Comparison of ENCODE assay signal across 22 cellular contexts in the genomic region with DNA sequence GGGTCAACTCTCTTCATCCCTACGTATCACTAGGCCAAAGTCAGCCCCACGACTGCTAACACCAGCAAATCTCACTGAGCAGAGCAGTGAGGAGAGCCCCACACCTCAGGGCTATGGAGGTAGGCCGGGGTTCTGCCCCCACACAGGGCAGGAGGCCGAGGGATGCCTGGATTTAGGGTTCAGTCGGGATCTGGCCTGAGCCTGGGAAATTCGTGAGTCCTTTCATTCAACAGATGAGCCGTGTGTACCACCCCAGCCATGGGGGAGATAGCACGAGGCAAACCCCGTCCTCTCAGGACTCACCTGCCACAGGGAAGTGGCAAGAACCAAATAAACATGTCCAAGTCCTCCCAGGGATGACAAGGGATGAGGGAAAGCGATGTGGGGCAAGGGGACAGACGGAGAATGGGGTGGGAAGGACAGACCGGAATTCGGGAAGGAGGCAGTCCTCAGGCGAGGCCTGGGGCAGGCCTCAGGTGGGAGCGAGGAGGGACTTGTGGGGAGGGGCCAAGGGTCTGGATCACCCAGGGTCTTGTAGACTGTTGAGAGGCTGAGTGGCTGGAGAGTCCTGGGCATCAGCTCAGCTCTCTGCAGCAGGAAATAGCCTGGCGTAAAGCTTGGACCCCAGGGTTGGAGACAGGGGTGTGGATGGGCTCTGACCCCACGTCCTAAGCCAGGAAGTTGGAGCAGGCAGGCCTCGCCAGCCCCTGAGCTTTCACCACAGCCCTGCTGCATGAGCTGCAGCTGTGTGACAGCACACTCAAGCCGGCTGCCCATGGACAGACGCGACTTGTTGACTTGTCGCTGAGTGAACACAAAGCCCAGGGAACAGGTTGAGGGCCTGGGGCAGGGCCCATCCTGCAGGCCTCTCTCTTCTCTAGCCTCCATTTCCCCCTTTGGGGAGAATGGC. TPM values are rescaled to one million over a fixed set of nuclear protein-coding genes. Genes with fewer than 3 reads are reported as not detected.
A peak's percentile ranks its signal among the peaks of the same experiment; 100 is the strongest.
DNase-seq lines count a peak whose midpoint lies in the region; ATAC-seq, FAIRE-seq and TF ChIP-seq lines count a peak whose summit lies in the region.
"Had no signal": no experiment of that assay in that cellular context is flagged by ENCODE, and none has a peak within 500 bp of the region (broad histone marks: within the 10 kb centered on the region; RNA-seq: fewer than 3 reads in every experiment).

No MANE protein-coding gene starts in this region.

- no peaks in the 10 kb centered on the region for H3K27me3 ChIP-seq in H9 (ENCODE audit: insufficient read depth, low read length)
- H3K27me3 ChIP-seq in IMR-90 (ENCODE audit: control insufficient read depth, insufficient read depth, low read length), result no peaks in the 10 kb centered on the region
- H3K27me3 ChIP-seq in esophagus squamous epithelium, result no peaks in the 10 kb centered on the region
- H3K27me3 ChIP-seq: BE2C, MG63, SJSA1 had no signal

- no peak overlapping the region for H3K27ac ChIP-seq in H9 (ENCODE audit: insufficient read length, low read depth, low read length)
- no peak overlapping the region for H3K27ac ChIP-seq in IMR-90 (ENCODE audit: insufficient read depth, low read length)
- H3K27ac ChIP-seq in esophagus squamous epithelium, result peak overlapping the region in 3 of 4 donors; percentile 65 to 84 (median 84)
- H3K27ac ChIP-seq: GM23248, HL-60, KMS-11, SJSA1 had no signal

- H3K14ac ChIP-seq in H9 (ENCODE audit: insufficient read depth, low read length), result no peak overlapping the region
- H3K14ac ChIP-seq in IMR-90 (replicated peaks; ENCODE audit: low read depth, low read length), result no peak overlapping the region

- H3K9me3 ChIP-seq in H9 (ENCODE audit: control insufficient read depth, low read depth, low read length) (no peaks in the 10 kb centered on the region), IMR-90 (ENCODE audit: control insufficient read depth, insufficient read depth, low read length) (no peaks in the 10 kb centered on the region), esophagus squamous epithelium (no peaks in the 10 kb centered on the region)
- H3K9me3 ChIP-seq: BE2C, MG63, SJSA1 had no signal

- H2BK5ac ChIP-seq in H9 (ENCODE audit: insufficient read length, low read length) (no peak overlapping the region), IMR-90 (ENCODE audit: low read depth, low read length, poor library complexity, severe bottlenecking) (no peak overlapping the region)

- CTCF ChIA-PET in IMR-90 (lab: Yijun Ruan, JAX), result no interaction called here

- H3K27me3 Mint-ChIP-seq in H9 (ENCODE audit: low read depth) (peaks cover 7% of the 10 kb centered on the region), nephron progenitor cell (ENCODE audit: low read depth, poor library complexity) (peaks cover under 1% of the 10 kb centered on the region)

- H2BK12ac ChIP-seq in H9 (ENCODE audit: insufficient read length, low read depth, low read length), result no peak overlapping the region

- H3K9me3 Mint-ChIP-seq in H9, result no peaks in the 10 kb centered on the region
- peaks cover 3% of the 10 kb centered on the region for H3K9me3 Mint-ChIP-seq in nephron progenitor cell
- H3K9me3 Mint-ChIP-seq: CD8-positive, alpha-beta memory T cell had no signal

- H3K9ac ChIP-seq in H9 (ENCODE audit: extremely low read depth, insufficient read length, low read length) (no peak overlapping the region), IMR-90 (ENCODE audit: low read depth, low read length) (no peak overlapping the region)
- H3K9ac ChIP-seq: GM23248, KMS-11 had no signal

- H3K79me1 ChIP-seq in H9 (ENCODE audit: insufficient read depth, low read depth, low read length, poor library complexity, severe bottlenecking), result no peaks in the 10 kb centered on the region
- no peaks in the 10 kb centered on the region; a peak in 1 of 4 replicates for H3K79me1 ChIP-seq in IMR-90 (ENCODE audit: low read depth in 1 of 2, low read length in 2 of 2)

- H3K4ac ChIP-seq in H9 (ENCODE audit: low read depth, low read length), result no peak overlapping the region
- no peak overlapping the region; the same call in 1 of the 2 replicates for H3K4ac ChIP-seq in IMR-90 (ENCODE audit: low read depth, low read length)

- H3K36me3 ChIP-seq in IMR-90 (ENCODE audit: control insufficient read depth, insufficient read depth, low read length) (no peaks in the 10 kb centered on the region), esophagus squamous epithelium (no peaks in the 10 kb centered on the region)
- H3K36me3 ChIP-seq: BE2C, MG63, SJSA1 had no signal

- H2AK5ac ChIP-seq in H9 (ENCODE audit: insufficient read length, low read length), result no peak overlapping the region
- peak overlapping the region; percentile 69; the same call in 1 of the 2 replicates for H2AK5ac ChIP-seq in IMR-90 (ENCODE audit: low read depth, low read length)

- no peak overlapping the region for H3K4me3 Mint-ChIP-seq in H9
- H3K4me3 Mint-ChIP-seq in nephron progenitor cell, result no peak overlapping the region
- H3K4me3 Mint-ChIP-seq: CD8-positive, alpha-beta memory T cell had no signal

- no peak overlapping the region for H3T11ph ChIP-seq in H9 (ENCODE audit: low read length)

- TF ChIP-seq POLR2A in IMR-90 (IDR thresholded peaks at IDR 0.05; ENCODE audit: low read depth, low read length) (no peak), esophagus squamous epithelium (IDR thresholded peaks at IDR 0.05) (no peak)

- DNase-seq in H9 (no peak), IMR-90 (no peak), esophagus squamous epithelium (lab: John Stamatoyannopoulos, UW) (no peak), nephron progenitor cell (no peak), NOMO-1 (lab: John Stamatoyannopoulos, UW; ENCODE audit: unreplicated experiment in 2 of 2) (no peak), NCI-H82 (lab: John Stamatoyannopoulos, UW) (no peak), GM19239 (ENCODE audit: insufficient read length, low spot score) (no peak), midbrain (lab: John Stamatoyannopoulos, UW) (no peak)
- DNase-seq: BE2C; CD8-positive, alpha-beta memory T cell; DND-41; GDM1; GM23248; MG63; NCI-H1105; NCI-H1694 treated with DMSO at 0.1 percent for 48 hours; NCI-H2171 had no signal

- peaks cover 11% of the 10 kb centered on the region for H3K9me1 ChIP-seq in IMR-90 (ENCODE audit: insufficient read depth, low read length)

- ATAC-seq in IMR-90 (ENCODE audit: low read depth), result no peak

- in situ Hi-C loops in IMR-90 (cut with MboI; ENCODE audit: low sequenced_read_pairs), result no loop called here

- no peak overlapping the region for H2BK120ac ChIP-seq in H9 (ENCODE audit: low read depth, low read length, poor library complexity, severe bottlenecking)
- H2BK120ac ChIP-seq in IMR-90 (ENCODE audit: low read depth, low read length), result no peak overlapping the region

- H4K5ac ChIP-seq in H9 (ENCODE audit: insufficient read length, low read depth, low read length) (no peak overlapping the region), IMR-90 (ENCODE audit: low read depth, low read length) (no peak overlapping the region)

- H4K8ac ChIP-seq in H9 (replicated peaks; ENCODE audit: insufficient read length, low read depth, low read length), result no peak overlapping the region
- H4K8ac ChIP-seq in IMR-90 (ENCODE audit: low read depth in 2 of 2, low read length in 2 of 2), result no peak overlapping the region

- no peak overlapping the region for H3K23ac ChIP-seq in H9 (ENCODE audit: insufficient read length, low read depth, low read length)
- no peak overlapping the region for H3K23ac ChIP-seq in IMR-90 (ENCODE audit: low read depth, low read length)

- no peak overlapping the region for H2BK15ac ChIP-seq in H9 (ENCODE audit: low read depth, low read length)
- H2BK15ac ChIP-seq in IMR-90 (ENCODE audit: low read depth, low read length), result no peak overlapping the region

- H3K4me1 Mint-ChIP-seq in H9 (peaks cover 16 to 38% of the 10 kb centered on the region in 2 experiments), nephron progenitor cell (peaks cover 37% of the 10 kb centered on the region)

- no CpG with 5 or more reads among the region's 22 CpGs for WGBS in H9 (ENCODE audit: extremely low coverage, insufficient read length, low lambda C conversion rate)
- 82% methylated on average over 4 of the region's 22 CpGs; no CpG with 5 or more reads in 1 of the 2 experiments for WGBS in IMR-90 (ENCODE audit: extremely low coverage in 2 of 2, insufficient read length in 1 of 2), 2 experiments
- 87 to 95% methylated on average over 12 to 20 of the region's 22 CpGs for WGBS in esophagus squamous epithelium, 2 donors

- H3K4me3 ChIP-seq in IMR-90 (ENCODE audit: insufficient read depth, low read depth, low read length) (no peak overlapping the region), esophagus squamous epithelium (no peak overlapping the region)
- H3K4me3 ChIP-seq: GM23248, MG63, SJSA1 had no signal

- no peak overlapping the region for H3K56ac ChIP-seq in H9 (ENCODE audit: insufficient read length, low read depth, low read length)
- H3K56ac ChIP-seq in IMR-90 (ENCODE audit: extremely low read depth, insufficient read depth, low read length), result no peak overlapping the region

- H4K91ac ChIP-seq in H9 (ENCODE audit: insufficient read length, low read depth, low read length), result no peak overlapping the region
- H4K91ac ChIP-seq in IMR-90 (ENCODE audit: insufficient read depth, low read depth, low read length), result no peak overlapping the region

- no peak overlapping the region for H3K4me2 ChIP-seq in H9 (ENCODE audit: insufficient read depth, insufficient read length, low read length)
- no peak overlapping the region for H3K4me2 ChIP-seq in IMR-90 (ENCODE audit: low read depth, low read length)
- H3K4me2 ChIP-seq: KMS-11 had no signal

- H2BK20ac ChIP-seq in H9 (ENCODE audit: low read depth, low read length, poor library complexity, severe bottlenecking), result no peak overlapping the region
- no peak overlapping the region for H2BK20ac ChIP-seq in IMR-90 (ENCODE audit: low read depth, low read length)

- FAIRE-seq in GM19239 (lab: Jason Lieb, UNC), result no peak
- FAIRE-seq: GM12892 had no signal

- H2AK9ac ChIP-seq in IMR-90 (replicated peaks; ENCODE audit: low read depth, low read length, poor library complexity), result no peak overlapping the region

- H3K36me3 Mint-ChIP-seq in H9 (ENCODE audit: insufficient read depth in 1 of 3, low read depth in 3 of 3) (no peaks in the 10 kb centered on the region; a peak in 1 of 7 replicates), nephron progenitor cell (ENCODE audit: low read depth) (no peaks in the 10 kb centered on the region)
- H3K36me3 Mint-ChIP-seq: CD8-positive, alpha-beta memory T cell had no signal

- H3K27ac Mint-ChIP-seq in H9, result peak overlapping the region; percentile 52 to 68 (median 58); a peak in 4 of 7 replicates
- peak overlapping the region; percentile 14 for H3K27ac Mint-ChIP-seq in nephron progenitor cell

- BruUV-seq in IMR-90 (replicated peaks; lab: Mats Ljungman, UMichigan), result no TSS peak

- no peak for TF ChIP-seq CTCF in H9 (conservative IDR thresholded peaks at IDR 0.05)
- TF ChIP-seq CTCF in IMR-90 (conservative IDR thresholded peaks at IDR 0.05; ENCODE audit: low read depth, low read length), result no peak
- TF ChIP-seq CTCF in esophagus squamous epithelium (IDR thresholded peaks at IDR 0.05), result no peak
- no peak for TF ChIP-seq CTCF in nephron progenitor cell (IDR thresholded peaks at IDR 0.05)

- TF ChIP-seq RAD21 in IMR-90 (IDR thresholded peaks at IDR 0.05; ENCODE audit: low read length), result no peak

- dilution Hi-C loops in IMR-90 (cut with HindIII; ENCODE audit: low sequenced_read_pairs, unreplicated experiment), result no loop called here

- no peak overlapping the region for H3K18ac ChIP-seq in H9 (ENCODE audit: insufficient read length, low read depth, low read length)
- H3K18ac ChIP-seq in IMR-90 (ENCODE audit: low read depth, low read length), result no peak overlapping the region

- H3K79me2 ChIP-seq in H9 (ENCODE audit: insufficient read depth, low read length), result no peaks in the 10 kb centered on the region

- H4K20me1 ChIP-seq in H9 (ENCODE audit: control insufficient read depth, insufficient read depth, insufficient read length) (no peaks in the 10 kb centered on the region), IMR-90 (ENCODE audit: insufficient read depth, low read length) (no peaks in the 10 kb centered on the region)

- intact Hi-C loops in IMR-90 (cut with micrococcal nuclease), result no loop called here
- intact Hi-C loops in esophagus squamous epithelium (cut with DNase I), result no loop called here

- no peaks in the 10 kb centered on the region for H3K4me1 ChIP-seq in H9 (ENCODE audit: insufficient read depth, low read length)
- H3K4me1 ChIP-seq in IMR-90 (ENCODE audit: control insufficient read depth, insufficient read depth, low read length), result peaks cover 5% of the 10 kb centered on the region
- H3K4me1 ChIP-seq in esophagus squamous epithelium, result peaks cover 20 to 67% (median 23%) of the 10 kb centered on the region in 3 donors
- H3K4me1 ChIP-seq: BE2C had no signal

- H2AFZ ChIP-seq in H9 (ENCODE audit: low read length), result no peak overlapping the region
- peak overlapping the region; percentile 75 for H2AFZ ChIP-seq in IMR-90 (replicated peaks; ENCODE audit: low read length, poor library complexity)
- H2AFZ ChIP-seq: GM23248 had no signal

- no peaks in the 10 kb centered on the region for H3K23me2 ChIP-seq in H9 (ENCODE audit: insufficient read length, low read depth, low read length, poor library complexity, severe bottlenecking)

- POLR2A ChIA-PET in IMR-90 (lab: Charles Lee; ENCODE audit: unreplicated experiment), result no interaction called here

RNA-seq across cellular contexts. Expression of gene FAM83G, which starts 7.9 kb away (rescaled TPM):
- 38.7 and 40.5 TPM in 2 replicates for total RNA-seq in H9 (2021)
- 9.5 and 10.3 TPM in 2 replicates for total RNA-seq in IMR-90 (2012; rRNA removed)
- 12.6 and 14.1 TPM in 2 replicates for polyA plus RNA-seq in IMR-90 (2012; rRNA removed)
- 7.5 and 10.0 TPM in 2 replicates for polyA plus RNA-seq in IMR-90 (2012; cell fraction: cytosol; rRNA removed)
- polyA plus RNA-seq in IMR-90 (2012; cell fraction: nucleus; rRNA removed; ENCODE audit: low replicate concordance), result 16.3 and 36.3 TPM in 2 replicates
- total RNA-seq in esophagus squamous epithelium, result 100 to 1,000 TPM in 1 of 4 donors, 10 to 100 TPM in 3; 44.3 to 157 (median 71.3) TPM

RNA-seq across cellular contexts. Expression of gene GRAP, which starts 34.3 kb away (rescaled TPM):
- total RNA-seq in H9 (2021) (0.55 TPM in 2 replicates), IMR-90 (2012; rRNA removed) (under 0.01 TPM in 1 of 2 replicates, not detected in the other), esophagus squamous epithelium (1 to 10 TPM; 1.0 to 4.2 (median 1.7) TPM)
- 0.13 and 0.14 TPM in 2 replicates for polyA plus RNA-seq in IMR-90 (2012; rRNA removed)
- polyA plus RNA-seq in IMR-90 (2012; cell fraction: cytosol; rRNA removed), result 0.05 TPM in 1 of 2 replicates, not detected in the other
- 0.14 and 0.22 TPM in 2 replicates for polyA plus RNA-seq in IMR-90 (2012; cell fraction: nucleus; rRNA removed; ENCODE audit: low replicate concordance)
- total RNA-seq: GM23248, NCI-H460 had no signal
- polyA plus RNA-seq: GM23248 had no signal

Comparison
In these comparisons a context has a peak if more than half of its experiments do, and no peak if none do; other contexts are left out.
1. H3K27ac ChIP-seq: peak in esophagus squamous epithelium (3 of 4); none in H9 (single experiment) and IMR-90 (single experiment).